Comparison of ENCODE assay signal across 9 cellular contexts in the genomic region with DNA sequence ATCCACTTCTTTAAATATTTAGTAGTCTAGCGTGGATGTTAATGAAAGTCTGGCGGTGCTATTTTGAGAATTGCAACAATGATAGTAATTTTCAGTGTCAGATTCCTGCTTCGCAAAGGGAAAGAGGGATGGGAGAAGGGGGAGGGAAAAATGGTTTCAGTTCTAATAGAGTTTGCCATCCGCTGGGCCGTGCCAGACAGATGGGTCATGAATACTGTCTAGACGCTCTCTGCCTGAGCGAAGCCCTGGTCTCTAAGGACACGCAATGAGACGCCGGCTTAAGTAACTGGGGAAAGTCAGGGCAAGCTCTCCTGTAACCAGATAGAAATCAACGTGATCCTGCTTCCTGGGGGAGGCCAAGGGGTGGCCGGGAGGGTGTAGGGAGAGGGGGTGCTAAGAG.
DNase-seq lines count a peak whose midpoint lies in the region.
"Had no signal": no experiment of that assay in that cellular context is flagged by ENCODE, and none has a peak within 500 bp of the region (broad histone marks: within the 10 kb centered on the region; RNA-seq: fewer than 3 reads in every experiment).

No MANE protein-coding gene starts in this region.

- H3K4me1 ChIP-seq in iPS-18a (ENCODE audit: control insufficient read depth, low read depth, low read length) (peaks cover 34% of the 10 kb centered on the region), stomach smooth muscle (ENCODE audit: control insufficient read depth, insufficient read depth, low read length) (peaks cover 30% of the 10 kb centered on the region)

- DNase-seq in NCI-H146 (lab: John Stamatoyannopoulos, UW) (peak; percentile 15), NCI-H146 treated with DMSO at 0.1 percent for 48 hours (lab: John Stamatoyannopoulos, UW; ENCODE audit: unreplicated experiment) (no peak), SK-N-DZ (ENCODE audit: low spot score) (peak; percentile 63), AML-193 (lab: John Stamatoyannopoulos, UW) (no peak), inferior parietal cortex (ENCODE audit: extremely low spot score) (no peak), T-helper 2 cell (no peak)
- DNase-seq: ACHN had no signal

- peak overlapping the region; percentile 6 for H3K4me3 ChIP-seq in iPS-18a (ENCODE audit: low read length)
- H3K4me3 ChIP-seq in stomach smooth muscle (ENCODE audit: low read length in 2 of 2), result peak overlapping the region; percentile 18 to 40

- H3K9ac ChIP-seq in iPS-18a (ENCODE audit: low read length) (no peak overlapping the region), stomach smooth muscle (ENCODE audit: low read length in 2 of 2) (no peak overlapping the region)

- H3K36me3 ChIP-seq in iPS-18a (ENCODE audit: control insufficient read depth, low read depth, low read length), result no peaks in the 10 kb centered on the region
- H3K36me3 ChIP-seq in stomach smooth muscle (ENCODE audit: control insufficient read depth in 2 of 2, insufficient read depth in 2 of 2, low read length in 2 of 2), result no peaks in the 10 kb centered on the region

- H3K27me3 ChIP-seq in iPS-18a (ENCODE audit: control insufficient read depth, insufficient read depth, low read length) (peaks cover 37% of the 10 kb centered on the region), stomach smooth muscle (ENCODE audit: control insufficient read depth in 1 of 2, insufficient read depth in 2 of 2, low read length in 2 of 2) (no peaks in the 10 kb centered on the region)

- H3K9me3 ChIP-seq in iPS-18a (ENCODE audit: control insufficient read depth, low read depth, low read length) (no peaks in the 10 kb centered on the region), stomach smooth muscle (ENCODE audit: control insufficient read depth in 2 of 2, low read length in 2 of 2) (no peaks in the 10 kb centered on the region)

- H3K27ac ChIP-seq in iPS-18a (ENCODE audit: low read length) (no peak overlapping the region), stomach smooth muscle (ENCODE audit: low read length) (no peak overlapping the region)

Comparison
In these comparisons a context has a peak if more than half of its experiments do, and no peak if none do; other contexts are left out.
1. DNase-seq: peak in NCI-H146 (single experiment) and SK-N-DZ (single experiment); none in NCI-H146 treated with DMSO at 0.1 percent for 48 hours (single experiment), AML-193 (0 of 2), inferior parietal cortex (single experiment) and T-helper 2 cell (0 of 5).